In the genomic region with DNA sequence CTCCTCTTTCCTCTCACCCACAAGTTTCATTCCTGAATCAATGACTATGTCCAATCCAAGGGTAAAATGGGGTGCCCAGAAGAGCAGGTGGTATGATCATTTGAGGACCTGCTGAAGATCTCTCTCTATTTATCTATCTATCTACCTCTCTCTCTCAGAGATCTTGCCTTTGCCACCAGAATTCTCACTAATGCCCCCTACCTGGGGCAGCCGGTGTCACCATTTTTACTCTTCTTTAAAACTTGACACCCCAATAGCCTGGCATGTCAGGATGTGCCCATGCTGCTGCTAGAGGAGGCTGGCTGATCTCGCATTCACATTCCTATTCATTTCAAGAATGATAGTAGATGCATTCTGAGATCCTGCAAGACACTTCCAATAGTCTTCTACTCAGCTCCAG, we compare ENCODE assay signal across 19 cellular contexts.
"Had no signal": no experiment of that assay in that cellular context is flagged by ENCODE, and none has a peak within 500 bp of the region (broad histone marks: within the 10 kb centered on the region; RNA-seq: fewer than 3 reads in every experiment).

No MANE protein-coding gene starts in this region.

- FAIRE-seq: kidney had no signal

- H3K4me3 Mint-ChIP-seq: activated CD4-positive, alpha-beta memory T cell treated with anti-CD3 and anti-CD28 coated beads for 36 hours; activated naive CD4-positive, alpha-beta T cell treated with anti-CD3 and anti-CD28 coated beads, Interleukin-2, amount 10 ng/mL, durations not matched to agents 7 days and 5 days; memory B cell; nephron progenitor cell had no signal

- H3K36me3 ChIP-seq: gastrocnemius medialis, left ventricle myocardium inferior, spleen, upper lobe of right lung had no signal

- H3K36me3 Mint-ChIP-seq: activated CD4-positive, alpha-beta memory T cell treated with anti-CD3 and anti-CD28 coated beads for 36 hours; activated naive CD4-positive, alpha-beta T cell treated with anti-CD3 and anti-CD28 coated beads, Interleukin-2, amount 10 ng/mL, durations not matched to agents 7 days and 5 days had no signal

- H3K27ac ChIP-seq: epithelial cell of prostate, gastrocnemius medialis, left ventricle myocardium inferior, spleen, testis, upper lobe of right lung had no signal

- H3K27me3 ChIP-seq: gastrocnemius medialis, spleen, testis, upper lobe of right lung had no signal

- H3K4me1 Mint-ChIP-seq: activated naive CD4-positive, alpha-beta T cell treated with anti-CD3 and anti-CD28 coated beads, Interleukin-2, amount 10 ng/mL, durations not matched to agents 7 days and 5 days; nephron progenitor cell had no signal

- H3K27me3 Mint-ChIP-seq: activated CD4-positive, alpha-beta memory T cell treated with anti-CD3 and anti-CD28 coated beads for 36 hours; activated naive CD4-positive, alpha-beta T cell treated with anti-CD3 and anti-CD28 coated beads, Interleukin-2, amount 10 ng/mL, durations not matched to agents 7 days and 5 days; memory B cell had no signal

- ATAC-seq: gastrocnemius medialis; sciatic nerve; stimulated activated naive CD8-positive, alpha-beta T cell treated with anti-CD3 and anti-CD28 coated beads, Interleukin-15, Interleukin-2, amounts not matched to agents 100 U/mL and 50 U/mL, for 24 hours had no signal

- H3K4me1 ChIP-seq: testis, upper lobe of right lung had no signal

- DNase-seq: activated CD4-positive, alpha-beta memory T cell treated with anti-CD3 and anti-CD28 coated beads for 36 hours; activated CD8-positive, alpha-beta memory T cell treated with anti-CD3 and anti-CD28 coated beads, Interleukin-2, amount 50 U/mL, for 4 hours; activated naive CD4-positive, alpha-beta T cell treated with anti-CD3 and anti-CD28 coated beads, Interleukin-2, amount 10 ng/mL, durations not matched to agents 7 days and 5 days; caudate nucleus; cortex of kidney; effector memory CD4-positive, alpha-beta T cell; gastrocnemius medialis; kidney; left ventricle myocardium inferior; nephron progenitor cell; spleen; stimulated activated CD4-positive, alpha-beta T cell treated with anti-CD3 and anti-CD28 coated beads, Interleukin-1b, Interleukin-23, amount 100 ng/mL, for 48 hours; stimulated activated naive CD8-positive, alpha-beta T cell treated with anti-CD3 and anti-CD28 coated beads, Interleukin-15, Interleukin-2, amounts not matched to agents 100 U/mL and 50 U/mL, for 24 hours; T-helper 9 cell; testis; upper lobe of right lung had no signal

- H3K9me3 ChIP-seq: gastrocnemius medialis, left ventricle myocardium inferior, spleen, testis, upper lobe of right lung had no signal

- H3K4me3 ChIP-seq: gastrocnemius medialis, left ventricle myocardium inferior, spleen, testis, upper lobe of right lung had no signal

- H3K27ac Mint-ChIP-seq: activated CD4-positive, alpha-beta memory T cell treated with anti-CD3 and anti-CD28 coated beads for 36 hours; activated naive CD4-positive, alpha-beta T cell treated with anti-CD3 and anti-CD28 coated beads, Interleukin-2, amount 10 ng/mL, durations not matched to agents 7 days and 5 days; memory B cell; nephron progenitor cell had no signal

- H3K9me3 Mint-ChIP-seq: activated CD4-positive, alpha-beta memory T cell treated with anti-CD3 and anti-CD28 coated beads for 36 hours; activated naive CD4-positive, alpha-beta T cell treated with anti-CD3 and anti-CD28 coated beads, Interleukin-2, amount 10 ng/mL, durations not matched to agents 7 days and 5 days; nephron progenitor cell had no signal
